Comparison of ENCODE assay signal across 14 cellular contexts in the genomic region with DNA sequence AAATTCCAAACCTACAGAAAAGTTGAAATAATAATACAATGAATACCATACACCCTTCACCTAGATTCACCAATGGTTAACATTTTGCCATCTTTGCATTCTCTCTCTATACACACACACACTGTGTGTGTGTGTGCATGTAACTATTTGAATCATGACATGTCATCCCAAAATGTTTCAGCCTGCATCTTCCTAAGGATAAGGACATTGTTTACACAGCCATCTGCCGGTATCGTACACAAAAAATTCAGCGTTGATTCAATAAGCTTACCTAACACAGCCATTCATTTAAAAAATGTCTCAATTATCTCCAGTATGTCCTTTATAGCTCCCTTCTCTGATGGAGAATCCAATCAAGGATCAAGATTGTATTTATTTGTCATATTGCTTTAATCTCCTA. TPM values are rescaled to one million over a fixed set of nuclear protein-coding genes. Genes with fewer than 3 reads are reported as not detected.
DNase-seq lines count a peak whose midpoint lies in the region; ATAC-seq and TF ChIP-seq lines count a peak whose summit lies in the region.
"Had no signal": no experiment of that assay in that cellular context is flagged by ENCODE, and none has a peak within 500 bp of the region (broad histone marks: within the 10 kb centered on the region; RNA-seq: fewer than 3 reads in every experiment).

No MANE protein-coding gene starts in this region.

- no peak for TF ChIP-seq RAD21 in IMR-90 (IDR thresholded peaks at IDR 0.05; ENCODE audit: low read length)

- H3K56ac ChIP-seq in IMR-90 (ENCODE audit: extremely low read depth, insufficient read depth, low read length), result no peak overlapping the region

- no peak overlapping the region for H4K91ac ChIP-seq in IMR-90 (ENCODE audit: insufficient read depth, low read depth, low read length)

- no peak for DNase-seq in IMR-90
- DNase-seq in esophagus muscularis mucosa (ENCODE audit: extremely low spot score), result no peak
- DNase-seq in SKM-1 treated with dmso at 0.1 percent for 144 hours (lab: John Stamatoyannopoulos, UW; ENCODE audit: unreplicated experiment), result no peak
- DNase-seq: COR-L47, DMS153, NCI-H1092, NCI-H146, NCI-H446, PC-3 had no signal

- no peak overlapping the region for H3K27ac ChIP-seq in BLaER1
- H3K27ac ChIP-seq in IMR-90 (ENCODE audit: insufficient read depth, low read length), result no peak overlapping the region
- H3K27ac ChIP-seq in esophagus muscularis mucosa (replicated peaks in 1 of 4), result peak overlapping the region; percentile 97 to 98 (median 98)
- H3K27ac ChIP-seq in rectal smooth muscle tissue (ENCODE audit: low read depth, low read length), result peak overlapping the region; percentile 97
- H3K27ac ChIP-seq: SJSA1 had no signal

- CTCF ChIA-PET in IMR-90 (lab: Yijun Ruan, JAX), result no interaction called here

- H3K4me1 ChIP-seq in BLaER1, result peaks cover 88% of the 10 kb centered on the region
- peaks cover 31% of the 10 kb centered on the region for H3K4me1 ChIP-seq in IMR-90 (ENCODE audit: control insufficient read depth, insufficient read depth, low read length)
- H3K4me1 ChIP-seq in esophagus muscularis mucosa, result peaks cover 68 to 89% (median 87%) of the 10 kb centered on the region in 4 donors
- H3K4me1 ChIP-seq in rectal smooth muscle tissue (ENCODE audit: control insufficient read depth, insufficient read depth, low read length), result peaks cover 47% of the 10 kb centered on the region

- no peak overlapping the region for H2AK5ac ChIP-seq in IMR-90 (ENCODE audit: low read depth, low read length)

- in situ Hi-C loops in IMR-90 (cut with MboI; ENCODE audit: low sequenced_read_pairs), result no loop called here

- H3K14ac ChIP-seq in IMR-90 (replicated peaks; ENCODE audit: low read depth, low read length), result no peak overlapping the region

- H3K9ac ChIP-seq in BLaER1, result no peak overlapping the region
- H3K9ac ChIP-seq in IMR-90 (ENCODE audit: low read depth, low read length), result no peak overlapping the region
- H3K9ac ChIP-seq in rectal smooth muscle tissue (ENCODE audit: low read length), result no peak overlapping the region

- H3K27me3 ChIP-seq in BLaER1, result no peaks in the 10 kb centered on the region
- no peaks in the 10 kb centered on the region for H3K27me3 ChIP-seq in IMR-90 (ENCODE audit: control insufficient read depth, insufficient read depth, low read length)
- H3K27me3 ChIP-seq in esophagus muscularis mucosa, result no peaks in the 10 kb centered on the region
- H3K27me3 ChIP-seq in rectal smooth muscle tissue (ENCODE audit: control insufficient read depth, insufficient read depth, low read length), result no peaks in the 10 kb centered on the region
- H3K27me3 ChIP-seq: SJSA1 had no signal

- no peak overlapping the region for H2BK120ac ChIP-seq in IMR-90 (ENCODE audit: low read depth, low read length)

- H2BK20ac ChIP-seq in IMR-90 (ENCODE audit: low read depth, low read length), result no peak overlapping the region

- no CpG with 5 or more reads among the region's 3 CpGs for WGBS in IMR-90 (ENCODE audit: extremely low coverage in 2 of 2, insufficient read length in 1 of 2), 2 experiments
- WGBS in esophagus muscularis mucosa, result 62% methylated on average over 3 of the region's 3 CpGs

- no peak overlapping the region for H2AFZ ChIP-seq in IMR-90 (replicated peaks; ENCODE audit: low read length, poor library complexity)

- H3K4ac ChIP-seq in IMR-90 (ENCODE audit: low read depth, low read length), result no peak overlapping the region

- H2BK15ac ChIP-seq in IMR-90 (ENCODE audit: low read depth, low read length), result no peak overlapping the region

- POLR2A ChIA-PET in IMR-90 (lab: Charles Lee; ENCODE audit: unreplicated experiment), result no interaction called here

- ATAC-seq in IMR-90 (ENCODE audit: low read depth), result no peak
- ATAC-seq in HG03025 (IDR thresholded peaks at IDR 0.05; ENCODE audit: low FRiP score, unreplicated experiment), result no peak
- no peak for ATAC-seq in HG03196 (IDR thresholded peaks at IDR 0.05; ENCODE audit: unreplicated experiment)
- ATAC-seq: PC-3 had no signal

- H3K4me2 ChIP-seq in BLaER1 (0 out of 2 replicates have a peak overlapping the region, but pooled peaks have one; percentile 98), IMR-90 (ENCODE audit: low read depth, low read length) (peak overlapping the region; percentile 42; the same call in 1 of the 2 replicates)

- no peak overlapping the region for H2AK9ac ChIP-seq in IMR-90 (replicated peaks; ENCODE audit: low read depth, low read length, poor library complexity)

- TF ChIP-seq CTCF in IMR-90 (conservative IDR thresholded peaks at IDR 0.05; ENCODE audit: low read depth, low read length) (no peak), esophagus muscularis mucosa (IDR thresholded peaks at IDR 0.05) (no peak)

- H3K79me1 ChIP-seq in IMR-90 (ENCODE audit: low read depth in 1 of 2, low read length in 2 of 2), result peaks cover 7 to 82% of the 10 kb centered on the region in 2 experiments; a peak in 3 of 4 replicates

- H4K20me1 ChIP-seq in BLaER1, result peaks cover 14% of the 10 kb centered on the region
- peaks cover 80% of the 10 kb centered on the region for H4K20me1 ChIP-seq in IMR-90 (ENCODE audit: insufficient read depth, low read length)

- intact Hi-C loops in IMR-90 (cut with micrococcal nuclease), result no loop called here
- intact Hi-C loops in esophagus muscularis mucosa (cut with DNase I), result no loop called here

- no peaks in the 10 kb centered on the region for H3K9me3 ChIP-seq in BLaER1
- no peaks in the 10 kb centered on the region for H3K9me3 ChIP-seq in IMR-90 (ENCODE audit: control insufficient read depth, insufficient read depth, low read length)
- no peaks in the 10 kb centered on the region for H3K9me3 ChIP-seq in esophagus muscularis mucosa
- H3K9me3 ChIP-seq: SJSA1 had no signal

- no peak for TF ChIP-seq EP300 in esophagus muscularis mucosa (IDR thresholded peaks at IDR 0.05)

- H3K4me3 ChIP-seq in BLaER1 (no peak overlapping the region), IMR-90 (ENCODE audit: insufficient read depth, low read depth, low read length) (no peak overlapping the region), esophagus muscularis mucosa (no peak overlapping the region), rectal smooth muscle tissue (ENCODE audit: low read length) (no peak overlapping the region)
- H3K4me3 ChIP-seq: SJSA1 had no signal

- H3K9me1 ChIP-seq in IMR-90 (ENCODE audit: insufficient read depth, low read length), result peaks cover 27% of the 10 kb centered on the region

- dilution Hi-C loops in IMR-90 (cut with HindIII; ENCODE audit: low sequenced_read_pairs, unreplicated experiment), result no loop called here

- no peak overlapping the region for H4K8ac ChIP-seq in IMR-90 (ENCODE audit: low read depth in 2 of 2, low read length in 2 of 2)

- no peak overlapping the region for H4K5ac ChIP-seq in IMR-90 (ENCODE audit: low read depth, low read length)

- H2BK5ac ChIP-seq in IMR-90 (ENCODE audit: low read depth, low read length, poor library complexity, severe bottlenecking), result peak overlapping the region; percentile 9

- no TSS peak for BruUV-seq in IMR-90 (replicated peaks; lab: Mats Ljungman, UMichigan)

- TF ChIP-seq POLR2A in IMR-90 (IDR thresholded peaks at IDR 0.05; ENCODE audit: low read depth, low read length) (no peak), esophagus muscularis mucosa (IDR thresholded peaks at IDR 0.05; ENCODE audit: low read depth) (no peak)

- H3K23ac ChIP-seq in IMR-90 (ENCODE audit: low read depth, low read length), result peak overlapping the region; percentile 45; the same call in 1 of the 2 replicates

- H3K18ac ChIP-seq in IMR-90 (ENCODE audit: low read depth, low read length), result no peak overlapping the region

- H3K36me3 ChIP-seq in BLaER1 (peaks cover 9% of the 10 kb centered on the region; the same call in 1 of the 2 replicates), IMR-90 (ENCODE audit: control insufficient read depth, insufficient read depth, low read length) (peaks cover 7% of the 10 kb centered on the region), esophagus muscularis mucosa (no peaks in the 10 kb centered on the region), rectal smooth muscle tissue (ENCODE audit: control insufficient read depth, insufficient read depth, low read length) (no peaks in the 10 kb centered on the region)

TF ChIP-seq in IMR-90, 13 proteins besides CTCF, POLR2A, EP300 and RAD21 (continues in another document):
- no peak for TF ChIP-seq CEBPB (IDR thresholded peaks at IDR 0.05; ENCODE audit: low read depth, low read length)
- no peak for TF ChIP-seq MAFK (IDR thresholded peaks at IDR 0.05; ENCODE audit: low read depth, low read length)
- no peak for TF ChIP-seq BHLHE40 (IDR thresholded peaks at IDR 0.05; ENCODE audit: low read depth, low read length)

RNA-seq across cellular contexts. Expression of a gene that starts 3.9 kb away (rescaled TPM):
- total RNA-seq in IMR-90 (2012; rRNA removed), result 169 and 231 TPM in 2 replicates
- polyA plus RNA-seq in IMR-90 (2012; rRNA removed), result 148 and 168 TPM in 2 replicates
- 104 and 544 TPM in 2 replicates for polyA plus RNA-seq in IMR-90 (2012; cell fraction: cytosol; rRNA removed)
- polyA plus RNA-seq in IMR-90 (2012; cell fraction: nucleus; rRNA removed; ENCODE audit: low replicate concordance), result 20.0 and 91.8 TPM in 2 replicates
- total RNA-seq in esophagus muscularis mucosa, result 100 to 1,000 TPM; 405 to 422 (median 411) TPM

RNA-seq across cellular contexts. Expression of a gene that starts 19.6 kb away (rescaled TPM):
- total RNA-seq in IMR-90 (2012; rRNA removed), result 24.4 and 31.9 TPM in 2 replicates
- polyA plus RNA-seq in IMR-90 (2012; rRNA removed), result 30.9 and 33.7 TPM in 2 replicates
- 23.6 and 45.5 TPM in 2 replicates for polyA plus RNA-seq in IMR-90 (2012; cell fraction: cytosol; rRNA removed)
- polyA plus RNA-seq in IMR-90 (2012; cell fraction: nucleus; rRNA removed; ENCODE audit: low replicate concordance), result 69.5 and 77.5 TPM in 2 replicates
- 10 to 100 TPM; 29.5 to 54.5 (median 49.5) TPM for total RNA-seq in esophagus muscularis mucosa

RNA-seq across cellular contexts. Expression of a gene that starts 19.8 kb away (rescaled TPM):
- total RNA-seq in IMR-90 (2012; rRNA removed) (18.8 and 19.7 TPM in 2 replicates), esophagus muscularis mucosa (10 to 100 TPM; 18.3 to 29.7 (median 23.0) TPM)
- 32.1 and 36.5 TPM in 2 replicates for polyA plus RNA-seq in IMR-90 (2012; rRNA removed)
- 21.1 and 22.1 TPM in 2 replicates for polyA plus RNA-seq in IMR-90 (2012; cell fraction: cytosol; rRNA removed)
- 19.5 and 49.1 TPM in 2 replicates for polyA plus RNA-seq in IMR-90 (2012; cell fraction: nucleus; rRNA removed; ENCODE audit: low replicate concordance)

RNA-seq across cellular contexts. Expression of a gene that starts 30.3 kb away (rescaled TPM):
- total RNA-seq in IMR-90 (2012; rRNA removed) (71.7 and 98.0 TPM in 2 replicates), esophagus muscularis mucosa (100 to 1,000 TPM; 133 to 173 (median 157) TPM)
- polyA plus RNA-seq in IMR-90 (2012; rRNA removed), result 296 and 441 TPM in 2 replicates
- 200 and 504 TPM in 2 replicates for polyA plus RNA-seq in IMR-90 (2012; cell fraction: cytosol; rRNA removed)
- 395 and 1,583 TPM in 2 replicates for polyA plus RNA-seq in IMR-90 (2012; cell fraction: nucleus; rRNA removed; ENCODE audit: low replicate concordance)

RNA-seq across cellular contexts. Expression of a gene that starts 31.1 kb away (rescaled TPM):
- total RNA-seq in IMR-90 (2012; rRNA removed) (16.1 and 16.4 TPM in 2 replicates), esophagus muscularis mucosa (10 to 100 TPM; 17.1 to 22.4 (median 18.8) TPM)
- polyA plus RNA-seq in IMR-90 (2012; rRNA removed), result 9.8 and 12.3 TPM in 2 replicates
- polyA plus RNA-seq in IMR-90 (2012; cell fraction: cytosol; rRNA removed), result 7.3 and 11.1 TPM in 2 replicates
- 10.6 and 14.3 TPM in 2 replicates for polyA plus RNA-seq in IMR-90 (2012; cell fraction: nucleus; rRNA removed; ENCODE audit: low replicate concordance)

Comparison
In these comparisons a context has a peak if more than half of its experiments do, and no peak if none do; other contexts are left out.
1. H3K27ac ChIP-seq: peak in esophagus muscularis mucosa (4 of 4) and rectal smooth muscle tissue (single experiment); none in BLaER1 (single experiment) and IMR-90 (single experiment).